Comparison of ENCODE assay signal across 12 cellular contexts in genomic region chr5:181203093-181203711, GRCh38. TPM values are rescaled to one million over a fixed set of nuclear protein-coding genes. Genes with fewer than 3 reads are reported as not detected.
DNase-seq lines count a peak whose midpoint lies in the region; ATAC-seq and TF ChIP-seq lines count a peak whose summit lies in the region.
"Had no signal": no experiment of that assay in that cellular context is flagged by ENCODE, and none has a peak within 500 bp of the region (broad histone marks: within the 10 kb centered on the region; RNA-seq: fewer than 3 reads in every experiment).

No MANE protein-coding gene starts in this region.

- DNase-seq in left ventricle myocardium inferior (no peak), Right ventricle myocardium inferior (ENCODE audit: missing footprints) (no peak), MCF 10A (ENCODE audit: unreplicated experiment) (peak; percentile 77), mesothelial cell of epicardium (ENCODE audit: low spot score in 2 of 2, unreplicated experiment in 2 of 2) (no peak), upper lobe of right lung (no peak), DMS53 treated with DMSO at 0.1 percent for 48 hours (lab: John Stamatoyannopoulos, UW; ENCODE audit: unreplicated experiment) (no peak)
- DNase-seq in activated CD4-positive, CD25-positive, alpha-beta regulatory T cell treated with anti-CD3 and anti-CD28 coated beads, Interleukin-2, amount 50 U/mL, for 72 hours, result no peak
- DNase-seq: brain microvascular endothelial cell had no signal

- H3K27ac ChIP-seq in left ventricle myocardium inferior (replicated peaks) (peak overlapping the region; percentile 90), upper lobe of right lung (peak overlapping the region; percentile 14)
- H3K27ac ChIP-seq: brain microvascular endothelial cell had no signal

- ATAC-seq in Right ventricle myocardium inferior (no peak), upper lobe of right lung (no peak), GM19467 (IDR thresholded peaks at IDR 0.05; ENCODE audit: unreplicated experiment) (no peak)
- ATAC-seq: activated CD4-positive, CD25-positive, alpha-beta regulatory T cell treated with anti-CD3 and anti-CD28 coated beads, Interleukin-2, amount 50 U/mL, for 24 hours had no signal

- H3K36me3 ChIP-seq in left ventricle myocardium inferior (no peaks in the 10 kb centered on the region), upper lobe of right lung (no peaks in the 10 kb centered on the region)
- H3K36me3 ChIP-seq: brain microvascular endothelial cell had no signal

- CTCF ChIA-PET in MCF 10A (lab: Yijun Ruan, JAX), result interaction anchor here (0.6 to 6.7 kb wide), 6 partner anchors 12 to 369 kb away, joined by 3 to 67 read pairs (median 5); partner anchors contain the start of gene TRIM41

- peaks cover 38% of the 10 kb centered on the region for H3K4me1 Mint-ChIP-seq in MCF 10A (ENCODE audit: insufficient read depth, unreplicated experiment)
- H3K4me1 Mint-ChIP-seq in mesothelial cell of epicardium, result peaks cover 22% of the 10 kb centered on the region

- intact Hi-C loops in left ventricle myocardium inferior (cut with micrococcal nuclease) (no loop called here), Right ventricle myocardium inferior (cut with DNase I) (no loop called here), MCF 10A (cut with micrococcal nuclease) (no loop called here), upper lobe of right lung (cut with DNase I) (no loop called here)

- H3K4me3 ChIP-seq in left ventricle myocardium inferior (peak overlapping the region; percentile 73), upper lobe of right lung (no peak overlapping the region)

- H3K9me3 Mint-ChIP-seq in MCF 10A (ENCODE audit: unreplicated experiment) (no peaks in the 10 kb centered on the region), mesothelial cell of epicardium (no peaks in the 10 kb centered on the region)

- BruUV-seq in MCF 10A (replicated peaks; lab: Mats Ljungman, UMichigan), result TSS peak; percentile 48

- H3K27me3 Mint-ChIP-seq in MCF 10A (ENCODE audit: insufficient read depth, unreplicated experiment), result no peaks in the 10 kb centered on the region
- peaks cover 73% of the 10 kb centered on the region for H3K27me3 Mint-ChIP-seq in mesothelial cell of epicardium (ENCODE audit: low read depth)

- TF ChIP-seq CTCF in left ventricle myocardium inferior (IDR thresholded peaks at IDR 0.05; ENCODE audit: borderline replicate concordance) (no peak), MCF 10A (IDR thresholded peaks at IDR 0.05; ENCODE audit: unreplicated experiment) (no peak), mesothelial cell of epicardium (IDR thresholded peaks at IDR 0.05; ENCODE audit: unreplicated experiment) (no peak), upper lobe of right lung (IDR thresholded peaks at IDR 0.05) (no peak)

- H3K27me3 ChIP-seq in left ventricle myocardium inferior (ENCODE audit: low read depth) (no peaks in the 10 kb centered on the region), upper lobe of right lung (no peaks in the 10 kb centered on the region)
- H3K27me3 ChIP-seq: brain microvascular endothelial cell had no signal

- H3K27ac Mint-ChIP-seq in MCF 10A (ENCODE audit: low read depth, unreplicated experiment) (no peak overlapping the region), mesothelial cell of epicardium (no peak overlapping the region)

- H3K4me3 Mint-ChIP-seq in MCF 10A (ENCODE audit: unreplicated experiment) (peak overlapping the region; percentile 84), mesothelial cell of epicardium (peak overlapping the region; percentile 75)

- H3K36me3 Mint-ChIP-seq in MCF 10A (ENCODE audit: insufficient read depth, unreplicated experiment) (peaks cover 32% of the 10 kb centered on the region), mesothelial cell of epicardium (no peaks in the 10 kb centered on the region)

- H3K4me1 ChIP-seq in left ventricle myocardium inferior, result peaks cover 37% of the 10 kb centered on the region
- peaks cover 24% of the 10 kb centered on the region for H3K4me1 ChIP-seq in upper lobe of right lung

- no peaks in the 10 kb centered on the region for H3K9me3 ChIP-seq in left ventricle myocardium inferior (replicated peaks)
- no peaks in the 10 kb centered on the region for H3K9me3 ChIP-seq in upper lobe of right lung

- POLR2A ChIA-PET in MCF 10A (lab: Yijun Ruan, JAX), result interaction anchor here (0.7 to 12.4 kb wide), 14 partner anchors 13 to 1795 kb away, joined by 3 to 432 read pairs (median 6); partner anchors contain the start of genes RACK1, TRIM41 and TRIM52

RNA-seq across cellular contexts. Expression of gene TRIM7, which starts 1.8 kb away (rescaled TPM):
- total RNA-seq in left ventricle myocardium inferior (6.4 TPM), Right ventricle myocardium inferior (14.4 TPM), MCF 10A (2022) (26.3 and 27.0 TPM in 2 replicates), mesothelial cell of epicardium (0.57 to 0.72 TPM (median 0.62 TPM) in 3 replicates), upper lobe of right lung (4.9 TPM)

RNA-seq across cellular contexts. Expression of gene TRIM41, which starts 19.9 kb away (rescaled TPM):
- total RNA-seq in left ventricle myocardium inferior, result 26.4 TPM
- total RNA-seq in Right ventricle myocardium inferior, result 20.9 TPM
- 42.8 and 49.4 TPM in 2 replicates for total RNA-seq in MCF 10A (2022)
- total RNA-seq in mesothelial cell of epicardium, result 27.9 to 28.1 TPM (median 27.9 TPM) in 3 replicates
- total RNA-seq in upper lobe of right lung, result 26.9 TPM

RNA-seq across cellular contexts. Expression of gene RACK1, which starts 40.5 kb away (rescaled TPM):
- 628 TPM for total RNA-seq in left ventricle myocardium inferior
- total RNA-seq in Right ventricle myocardium inferior, result 693 TPM
- 2,995 and 4,050 TPM in 2 replicates for total RNA-seq in MCF 10A (2022)
- 2,008 to 2,083 TPM (median 2,030 TPM) in 3 replicates for total RNA-seq in mesothelial cell of epicardium
- 1,155 TPM for total RNA-seq in upper lobe of right lung

RNA-seq across cellular contexts. Expression of gene OR2V2, which starts 55.8 kb away (rescaled TPM):
- total RNA-seq in left ventricle myocardium inferior (not detected), Right ventricle myocardium inferior (not detected), MCF 10A (2022) (not detected in 2 replicates), mesothelial cell of epicardium (not detected in 3 replicates), upper lobe of right lung (not detected)
- total RNA-seq: LHCN-M2, pulmonary artery endothelial cell had no signal

RNA-seq across cellular contexts. Expression of gene TRIM52, which starts 57.7 kb away (rescaled TPM):
- total RNA-seq in left ventricle myocardium inferior (8.5 TPM), Right ventricle myocardium inferior (9.2 TPM), MCF 10A (2022) (12.5 and 16.1 TPM in 2 replicates), mesothelial cell of epicardium (12.8 to 14.6 TPM (median 13.3 TPM) in 3 replicates), upper lobe of right lung (16.3 TPM)
